Comparison of ENCODE assay signal across 12 cellular contexts in genomic region chr2:219643084-219643473, GRCh38. TPM values are rescaled to one million over a fixed set of nuclear protein-coding genes. Genes with fewer than 3 reads are reported as not detected.
DNase-seq lines count a peak whose midpoint lies in the region; ATAC-seq, FAIRE-seq and TF ChIP-seq lines count a peak whose summit lies in the region.
"Had no signal": no experiment of that assay in that cellular context is flagged by ENCODE, and none has a peak within 500 bp of the region (broad histone marks: within the 10 kb centered on the region; RNA-seq: fewer than 3 reads in every experiment).

No MANE protein-coding gene starts in this region.

- CTCF ChIA-PET in HCT116 (lab: Charles Lee), result interaction anchor here (0.6 to 3.3 kb wide), 4 partner anchors 46 to 113 kb away, joined by 3 to 16 read pairs (median 4); no protein-coding TSS in a partner anchor
- CTCF ChIA-PET in GM12878 (lab: Yijun Ruan, JAX), result interaction anchor here (0.7 to 6.0 kb wide), 22 partner anchors 9 to 240 kb away, joined by 3 to 68 read pairs (median 6); partner anchors contain the start of genes CHPF, GMPPA, STK11IP and TMEM198

- H3K27ac ChIP-seq in DOHH2 (ENCODE audit: low read depth, low read length) (no peak overlapping the region), HCT116 (ENCODE audit: low read depth, low read length) (peak overlapping the region; percentile 47), GM12878 (ENCODE audit: control insufficient read depth, insufficient read depth) (no peak overlapping the region), osteoblast (ENCODE audit: low read depth, low read length) (no peak overlapping the region)
- H3K27ac ChIP-seq: epithelial cell of prostate, SJSA1, tibial nerve had no signal

- TF ChIP-seq RAD21 in HCT116 (IDR thresholded peaks at IDR 0.05; ENCODE audit: low read depth) (no peak), GM12878 (IDR thresholded peaks at IDR 0.05; ENCODE audit: insufficient read depth, low read depth, low read length) (no peak)

- RAD21 ChIA-PET in HCT116 (lab: Charles Lee; ENCODE audit: low non-redundant PET in 1 of 2, low total read pairs in 2 of 2, uncharacterized antibody in 2 of 2, unreplicated experiment in 2 of 2), result no interaction called here
- RAD21 ChIA-PET in GM12878 (lab: Charles Lee; ENCODE audit: unreplicated experiment), result interaction anchor here (0.6 to 2.5 kb wide), 8 partner anchors 10 to 145 kb away, joined by 3 to 25 read pairs (median 5); partner anchors contain the start of genes GMPPA and STK11IP

- H4K20me1 ChIP-seq in DOHH2 (ENCODE audit: control insufficient read depth, insufficient read depth, low read depth, low read length) (no peaks in the 10 kb centered on the region), HCT116 (ENCODE audit: insufficient read depth) (no peaks in the 10 kb centered on the region), GM12878 (ENCODE audit: control insufficient read depth, insufficient read depth) (no peaks in the 10 kb centered on the region), osteoblast (ENCODE audit: insufficient read depth, low read length) (no peaks in the 10 kb centered on the region)

- H2AFZ ChIP-seq in HCT116 (ENCODE audit: low read depth, low read length, poor library complexity, severe bottlenecking) (no peak overlapping the region), GM12878 (ENCODE audit: control insufficient read depth, low read depth, low read length) (peak overlapping the region; percentile 94), osteoblast (ENCODE audit: low read length) (peak overlapping the region; percentile 72)

- H3K4me1 ChIP-seq in DOHH2 (ENCODE audit: control insufficient read depth, low read length) (peaks cover 11% of the 10 kb centered on the region), HCT116 (ENCODE audit: control insufficient read depth in 1 of 2, insufficient read depth in 2 of 2, low read length in 2 of 2) (peaks cover 24 to 56% of the 10 kb centered on the region in 2 experiments), GM12878 (ENCODE audit: control insufficient read depth, insufficient read depth, low read length) (peaks cover 13% of the 10 kb centered on the region), osteoblast (ENCODE audit: insufficient read depth, low read length) (peaks cover 23% of the 10 kb centered on the region)

- SMC1A ChIA-PET in GM12878 (lab: Charles Lee; ENCODE audit: uncharacterized antibody, unreplicated experiment), result interaction anchor here (0.7 to 3.0 kb wide), 11 partner anchors 8 to 172 kb away, joined by 3 to 17 read pairs (median 4); partner anchors contain the start of gene STK11IP

- no peak for TF ChIP-seq EP300 in GM12878 (IDR thresholded peaks at IDR 0.05; ENCODE audit: borderline replicate concordance in 1 of 2, control insufficient read depth in 1 of 2, low read depth in 2 of 2, low read length in 2 of 2)

- H3K4me3 ChIP-seq in DOHH2 (ENCODE audit: low read length), result peak overlapping the region; percentile 49
- H3K4me3 ChIP-seq in HCT116 (replicated peaks in 1 of 2; ENCODE audit: low read depth in 1 of 2, low read length in 2 of 2), result no peak overlapping the region
- peak overlapping the region; percentile 24; the same call in 1 of the 2 replicates for H3K4me3 ChIP-seq in GM12878
- no peak overlapping the region for H3K4me3 ChIP-seq in osteoblast (ENCODE audit: insufficient read depth, low read length)
- H3K4me3 ChIP-seq: SJSA1, tibial nerve had no signal

- no peaks in the 10 kb centered on the region for H3K9me2 ChIP-seq in DOHH2 (replicated peaks; ENCODE audit: control insufficient read depth, low read length)
- H3K9me2 ChIP-seq in HCT116 (ENCODE audit: insufficient read depth), result no peaks in the 10 kb centered on the region

- H3K9ac ChIP-seq in HCT116 (ENCODE audit: low read length) (0 out of 2 replicates have a peak overlapping the region, but pooled peaks have one; percentile 24), GM12878 (ENCODE audit: control insufficient read depth, insufficient read depth, low read length) (no peak overlapping the region; the same call in 1 of the 2 replicates)

- in situ Hi-C loops in GM12878 (cut with MboI), result no loop called here

- no peaks in the 10 kb centered on the region for H3F3A ChIP-seq in DOHH2 (ENCODE audit: control insufficient read depth, insufficient read depth)

- POLR2A ChIA-PET in HCT116 (lab: Charles Lee) (no interaction called here), GM12878 (lab: Charles Lee) (interaction anchor here (1.8 kb wide), 1 partner anchor 46 kb away, joined by 4 read pairs; the partner anchor contains the start of gene STK11IP)

- FAIRE-seq in GM12878 (lab: Jason Lieb, UNC), result no peak

- H3K9me3 ChIP-seq in DOHH2 (ENCODE audit: control insufficient read depth, insufficient read depth, low read length), result no peaks in the 10 kb centered on the region
- no peaks in the 10 kb centered on the region for H3K9me3 ChIP-seq in HCT116 (ENCODE audit: control insufficient read depth in 1 of 2, insufficient read depth in 1 of 2, low read depth in 1 of 2, low read length in 2 of 2)
- no peaks in the 10 kb centered on the region for H3K9me3 ChIP-seq in GM12878 (replicated peaks; ENCODE audit: control insufficient read depth, insufficient read depth, low read length)
- no peaks in the 10 kb centered on the region for H3K9me3 ChIP-seq in osteoblast (ENCODE audit: low read depth, low read length)
- H3K9me3 ChIP-seq: SJSA1, tibial nerve had no signal

- DNase-seq in HCT116 (ENCODE audit: low read depth, low spot score) (no peak), GM12878 (ENCODE audit: low read depth, low spot score) (no peak), osteoblast (ENCODE audit: insufficient read length, low spot score, missing footprints) (no peak), hippocampal formation (lab: John Stamatoyannopoulos, UW) (no peak), NAMALWA (ENCODE audit: low spot score) (no peak)

- no TSS peak for BruUV-seq in HCT116 (replicated peaks; lab: Mats Ljungman, UMichigan)
- no TSS peak for BruUV-seq in GM12878 (replicated peaks; lab: Mats Ljungman, UMichigan)

- intact Hi-C loops in HCT116 (cut with micrococcal nuclease), result loop anchor here (10.0 kb wide), 1 partner anchor 238 kb away; no protein-coding TSS in a partner anchor
- intact Hi-C loops in GM12878 (cut with micrococcal nuclease; ENCODE audit: unreplicated experiment), result no loop called here

- TF ChIP-seq CTCF in DOHH2 (IDR thresholded peaks at IDR 0.05; ENCODE audit: low read depth, low read length, poor library complexity, severe bottlenecking) (no peak), HCT116 (IDR thresholded peaks at IDR 0.05 in 2 of 3, conservative IDR thresholded peaks at IDR 0.05 in 1 of 3; ENCODE audit: borderline replicate concordance in 1 of 3, insufficient read depth in 1 of 3, low read depth in 2 of 3, low read length in 2 of 3) (no peak), GM12878 (IDR thresholded peaks at IDR 0.05 in 2 of 3, conservative IDR thresholded peaks at IDR 0.05 in 1 of 3; ENCODE audit: control insufficient read depth in 2 of 3, extremely low read depth in 1 of 3, insufficient read depth in 1 of 3, low read depth in 3 of 3, low read length in 3 of 3) (no peak), osteoblast (IDR thresholded peaks at IDR 0.05; ENCODE audit: extremely low read depth, low read depth, low read length) (no peak)

- no peak for ATAC-seq in HCT116
- ATAC-seq in GM12878, result no peak
- no peak for ATAC-seq in HG03439 (IDR thresholded peaks at IDR 0.05; ENCODE audit: unreplicated experiment)

- WGBS in GM12878 (ENCODE audit: insufficient coverage, insufficient replicate concordance, low lambda C conversion rate, missing lambda C conversion rate), result 74% methylated on average over 7 of the region's 7 CpGs

- H3K27me3 ChIP-seq in DOHH2 (ENCODE audit: control insufficient read depth, low read length) (no peaks in the 10 kb centered on the region), HCT116 (ENCODE audit: insufficient read depth, low read length) (no peaks in the 10 kb centered on the region), GM12878 (replicated peaks in 1 of 2; ENCODE audit: control insufficient read depth in 2 of 2, insufficient read depth in 2 of 2, low read length in 1 of 2) (no peaks in the 10 kb centered on the region), osteoblast (ENCODE audit: insufficient read depth, low read length) (no peaks in the 10 kb centered on the region)
- H3K27me3 ChIP-seq: SJSA1, tibial nerve had no signal

- H3K79me2 ChIP-seq in DOHH2 (ENCODE audit: control insufficient read depth, low read length), result no peaks in the 10 kb centered on the region
- H3K79me2 ChIP-seq in HCT116 (ENCODE audit: insufficient read depth, low read length), result no peaks in the 10 kb centered on the region
- H3K79me2 ChIP-seq in GM12878 (ENCODE audit: control insufficient read depth, insufficient read depth, low read length), result no peaks in the 10 kb centered on the region
- H3K79me2 ChIP-seq in osteoblast (ENCODE audit: insufficient read depth, low read length), result no peaks in the 10 kb centered on the region

- peak overlapping the region; percentile 65 for H3K4me2 ChIP-seq in DOHH2 (ENCODE audit: low read length)
- H3K4me2 ChIP-seq in HCT116 (ENCODE audit: low read length), result peak overlapping the region; percentile 58
- peak overlapping the region; percentile 92 for H3K4me2 ChIP-seq in GM12878 (ENCODE audit: control insufficient read depth, insufficient read depth)
- H3K4me2 ChIP-seq in osteoblast (ENCODE audit: insufficient read depth, low read length), result no peak overlapping the region

- no peaks in the 10 kb centered on the region for H3K36me3 ChIP-seq in DOHH2 (ENCODE audit: control insufficient read depth, low read length)
- H3K36me3 ChIP-seq in HCT116 (ENCODE audit: control insufficient read depth in 1 of 2, insufficient read depth in 2 of 2, low read length in 2 of 2), result peaks cover 2 to 12% of the 10 kb centered on the region in 2 experiments; a peak in 2 of 4 replicates
- H3K36me3 ChIP-seq in GM12878 (ENCODE audit: control insufficient read depth in 2 of 2, insufficient read depth in 2 of 2, low read length in 1 of 2), result no peaks in the 10 kb centered on the region
- H3K36me3 ChIP-seq in osteoblast (ENCODE audit: insufficient read depth, low read length), result no peaks in the 10 kb centered on the region
- H3K36me3 ChIP-seq: SJSA1, tibial nerve had no signal

- no peak for TF ChIP-seq POLR2A in HCT116 (IDR thresholded peaks at IDR 0.05; ENCODE audit: borderline replicate concordance, extremely low read depth, insufficient read depth, insufficient read length)
- TF ChIP-seq POLR2A in GM12878 (IDR thresholded peaks at IDR 0.05; ENCODE audit: low read depth, low read length), result no peak

RNA-seq across cellular contexts. Expression of gene SLC4A3, which starts 15.6 kb away (rescaled TPM):
- total RNA-seq in HCT116 (2021; ENCODE audit: unreplicated experiment) (23.0 TPM), GM12878 (2014; rRNA removed) (not detected in 2 replicates), GM12878 (2014; rRNA removed; fragmentation: Illumina TruSeq; extraction: Trizol) (not detected in 2 replicates), GM12878 (2021) (0.05 TPM in 1 of 2 replicates, not detected in the other), osteoblast (2.5 and 3.8 TPM in 2 replicates)
- 17.1 and 17.3 TPM in 2 replicates for polyA plus RNA-seq in HCT116 (2012)
- total RNA-seq in GM12878 (2013; cell fraction: nucleolus; rRNA removed), result not detected in 2 replicates
- polyA plus RNA-seq in GM12878 (2011; ENCODE audit: low read depth), result not detected
- polyA plus RNA-seq in GM12878 (2011; rRNA removed) (0.05 TPM in 1 of 2 replicates, not detected in the other), GM12878 (2014; fragmentation: Illumina TruSeq; extraction: Trizol) (not detected in 2 replicates), GM12878 (2014; fragmentation: Nextera tagmentation; extraction: Ambion mirVana) (not detected), GM12878 (2014; rRNA removed) (not detected in 2 replicates), GM12878 (2016; fragmentation: Nextera tagmentation; extraction: Ambion mirVana) (under 1 TPM in 1 of 2 experiments, not detected in 1; 0.08 TPM)
- 0.12 and 0.13 TPM in 2 replicates for polyA plus RNA-seq in GM12878 (2011; cell fraction: cytosol; rRNA removed)
- 0.12 and 0.21 TPM in 2 replicates for polyA plus RNA-seq in GM12878 (2011; cell fraction: nucleus; rRNA removed)
- polyA plus RNA-seq in GM12878 (2012), result not detected in 2 replicates
- 0.15 TPM in 1 of 2 replicates, not detected in the other for polyA minus RNA-seq in GM12878 (2011; rRNA and poly(A)+ RNA removed)
- polyA minus RNA-seq in GM12878 (2011; cell fraction: cytosol; rRNA and poly(A)+ RNA removed), result not detected in 2 replicates
- not detected in 2 replicates for polyA minus RNA-seq in GM12878 (2011; cell fraction: nucleus; rRNA and poly(A)+ RNA removed)
- total RNA-seq: activated CD4-positive, alpha-beta memory T cell treated with anti-CD3 and anti-CD28 coated beads, Interleukin-2, amount 10 ng/mL, durations not matched to agents 7 days and 5 days had no signal
- polyA plus RNA-seq: naive thymus-derived CD8-positive, alpha-beta T cell had no signal

RNA-seq across cellular contexts. Expression of gene STK11IP, which starts 45.4 kb away (rescaled TPM):
- total RNA-seq in HCT116 (2021; ENCODE audit: unreplicated experiment) (45.0 TPM), GM12878 (2014; rRNA removed) (13.3 and 14.8 TPM in 2 replicates), GM12878 (2014; rRNA removed; fragmentation: Illumina TruSeq; extraction: Trizol) (5.2 and 5.7 TPM in 2 replicates), GM12878 (2021) (21.3 and 24.0 TPM in 2 replicates), osteoblast (19.4 and 22.1 TPM in 2 replicates)
- polyA plus RNA-seq in HCT116 (2012), result 31.1 and 34.8 TPM in 2 replicates
- 31.9 and 33.6 TPM in 2 replicates for total RNA-seq in GM12878 (2013; cell fraction: nucleolus; rRNA removed)
- 7.0 TPM for polyA plus RNA-seq in GM12878 (2011; ENCODE audit: low read depth)
- polyA plus RNA-seq in GM12878 (2011; rRNA removed) (5.7 and 11.6 TPM in 2 replicates), GM12878 (2014; fragmentation: Illumina TruSeq; extraction: Trizol) (1.9 and 9.0 TPM in 2 replicates), GM12878 (2014; fragmentation: Nextera tagmentation; extraction: Ambion mirVana) (1 to 10 TPM in 1 of 2 experiments, under 1 TPM in 1; 0.42 to 1.6 TPM), GM12878 (2014; rRNA removed) (15.7 and 17.0 TPM in 2 replicates), GM12878 (2016; fragmentation: Nextera tagmentation; extraction: Ambion mirVana) (10 to 100 TPM; 11.3 to 12.2 TPM)
- 9.9 and 11.9 TPM in 2 replicates for polyA plus RNA-seq in GM12878 (2011; cell fraction: cytosol; rRNA removed)
- polyA plus RNA-seq in GM12878 (2011; cell fraction: nucleus; rRNA removed), result 140 and 164 TPM in 2 replicates
- 18.0 and 24.2 TPM in 2 replicates for polyA plus RNA-seq in GM12878 (2012)
- polyA minus RNA-seq in GM12878 (2011; rRNA and poly(A)+ RNA removed), result 13.3 and 15.7 TPM in 2 replicates
- 7.6 and 7.9 TPM in 2 replicates for polyA minus RNA-seq in GM12878 (2011; cell fraction: cytosol; rRNA and poly(A)+ RNA removed)
- polyA minus RNA-seq in GM12878 (2011; cell fraction: nucleus; rRNA and poly(A)+ RNA removed), result 34.1 and 49.3 TPM in 2 replicates

Comparison
In these comparisons a context has a peak if more than half of its experiments do, and no peak if none do; other contexts are left out.
1. H3K4me3 ChIP-seq: peak in DOHH2 (single experiment) and GM12878 (single experiment); none in HCT116 (0 of 2) and osteoblast (single experiment).